In genomic region chr11:6391548-6392134, GRCh38 we compare ENCODE assay signal across 11 cellular contexts. TPM values are rescaled to one million over a fixed set of nuclear protein-coding genes. Genes with fewer than 3 reads are reported as not detected.
A peak's percentile ranks its signal among the peaks of the same experiment; 100 is the strongest.
DNase-seq lines count a peak whose midpoint lies in the region; ATAC-seq and TF ChIP-seq lines count a peak whose summit lies in the region.
"Had no signal": no experiment of that assay in that cellular context is flagged by ENCODE, and none has a peak within 500 bp of the region (broad histone marks: within the 10 kb centered on the region; RNA-seq: fewer than 3 reads in every experiment).

No MANE protein-coding gene starts in this region.

- no peak for DNase-seq in MCF 10A (ENCODE audit: unreplicated experiment)
- DNase-seq in breast epithelium (ENCODE audit: low spot score in 2 of 2): no peak
- DNase-seq in lower lobe of right lung: no peak
- no peak for DNase-seq in activated CD4-positive, CD25-positive, alpha-beta regulatory T cell treated with anti-CD3 and anti-CD28 coated beads, Interleukin-2, amount 50 U/mL, for 72 hours
- DNase-seq in NCI-H446 treated with DMSO at 0.1 percent for 48 hours (lab: John Stamatoyannopoulos, UW): no peak
- DNase-seq in NCI-H2196 treated with DMSO at 0.1 percent for 48 hours (lab: John Stamatoyannopoulos, UW; ENCODE audit: unreplicated experiment): no peak
- DNase-seq: foreskin melanocyte, NCI-H1417 treated with DMSO at 0.1 percent for 48 hours had no signal

- no peaks in the 10 kb centered on the region for H3K36me3 ChIP-seq in breast epithelium
- peaks cover 28% of the 10 kb centered on the region for H3K36me3 ChIP-seq in lower lobe of right lung
- peaks cover 20% of the 10 kb centered on the region for H3K36me3 ChIP-seq in thymus (ENCODE audit: control insufficient read depth, insufficient read depth)

- no peaks in the 10 kb centered on the region for H3K27me3 Mint-ChIP-seq in MCF 10A (ENCODE audit: insufficient read depth, unreplicated experiment)
- no peaks in the 10 kb centered on the region for H3K27me3 Mint-ChIP-seq in activated naive CD8-positive, alpha-beta T cell

- POLR2A ChIA-PET in MCF 10A (lab: Yijun Ruan, JAX): interaction anchor here (0.7 to 5.3 kb wide), 3 partner anchors 72 to 156 kb away, joined by 3 to 32 read pairs (median 3); partner anchors contain the start of genes ARFIP2, CAVIN3 and TIMM10B

- 89% methylated on average over 18 of the region's 18 CpGs for WGBS in thymus

- H3K27ac ChIP-seq in breast epithelium (no peak overlapping the region), lower lobe of right lung (peak overlapping the region; percentile 82), thymus (ENCODE audit: low read depth) (peak overlapping the region; percentile 82)

- H3K9me3 Mint-ChIP-seq in MCF 10A (ENCODE audit: unreplicated experiment): no peaks in the 10 kb centered on the region
- H3K9me3 Mint-ChIP-seq in activated naive CD8-positive, alpha-beta T cell (ENCODE audit: low read depth): no peaks in the 10 kb centered on the region

- intact Hi-C loops in MCF 10A (cut with micrococcal nuclease): loop anchor here (5.0 kb wide), 1 partner anchor 291 kb away; the partner anchor contains the start of gene MRPL17
- intact Hi-C loops in breast epithelium (cut with DNase I; ENCODE audit: low total_unique reads): no loop called here
- intact Hi-C loops in lower lobe of right lung (cut with DNase I): no loop called here

- peaks cover 29% of the 10 kb centered on the region for H3K4me1 Mint-ChIP-seq in MCF 10A (ENCODE audit: insufficient read depth, unreplicated experiment)
- peaks cover 63% of the 10 kb centered on the region for H3K4me1 Mint-ChIP-seq in activated naive CD8-positive, alpha-beta T cell (ENCODE audit: low read depth)

- H3K36me3 Mint-ChIP-seq in MCF 10A (ENCODE audit: insufficient read depth, unreplicated experiment): no peaks in the 10 kb centered on the region
- H3K36me3 Mint-ChIP-seq in activated naive CD8-positive, alpha-beta T cell: peaks cover 6% of the 10 kb centered on the region

- TF ChIP-seq CTCF in MCF 10A (IDR thresholded peaks at IDR 0.05; ENCODE audit: unreplicated experiment) (no peak), breast epithelium (IDR thresholded peaks at IDR 0.05) (no peak), lower lobe of right lung (IDR thresholded peaks at IDR 0.05) (no peak)

- TF ChIP-seq POLR2A in breast epithelium (IDR thresholded peaks at IDR 0.05): no peak

- H3K9me3 ChIP-seq in breast epithelium (no peaks in the 10 kb centered on the region), lower lobe of right lung (no peaks in the 10 kb centered on the region), thymus (ENCODE audit: control insufficient read depth) (no peaks in the 10 kb centered on the region)

- no peak for ATAC-seq in lower lobe of right lung

- H3K27ac Mint-ChIP-seq in MCF 10A (ENCODE audit: low read depth, unreplicated experiment): no peak overlapping the region
- peak overlapping the region; percentile 70 for H3K27ac Mint-ChIP-seq in activated naive CD8-positive, alpha-beta T cell

- H3K4me3 Mint-ChIP-seq in MCF 10A (ENCODE audit: unreplicated experiment): peak overlapping the region; percentile 94
- H3K4me3 Mint-ChIP-seq in activated naive CD8-positive, alpha-beta T cell: peak overlapping the region; percentile 87

- CTCF ChIA-PET in MCF 10A (lab: Yijun Ruan, JAX): interaction anchor here (0.6 to 2.5 kb wide), 5 partner anchors 12 to 617 kb away, joined by 3 to 16 read pairs (median 4); no protein-coding TSS in a partner anchor

- BruUV-seq in MCF 10A (replicated peaks; lab: Mats Ljungman, UMichigan): no TSS peak

- H3K4me3 ChIP-seq in breast epithelium (peak overlapping the region in 1 of 3 donors; percentile 86), lower lobe of right lung (peak overlapping the region; percentile 81), thymus (ENCODE audit: low read length) (peak overlapping the region; percentile 84)

- H3K27me3 ChIP-seq in breast epithelium: no peaks in the 10 kb centered on the region
- no peaks in the 10 kb centered on the region for H3K27me3 ChIP-seq in lower lobe of right lung (ENCODE audit: low read depth)
- no peaks in the 10 kb centered on the region for H3K27me3 ChIP-seq in thymus (ENCODE audit: control insufficient read depth, insufficient read depth)

- H3K4me1 ChIP-seq in breast epithelium: peaks cover 0 to 10% of the 10 kb centered on the region in 2 donors
- H3K4me1 ChIP-seq in lower lobe of right lung: peaks cover 32% of the 10 kb centered on the region
- H3K4me1 ChIP-seq in thymus (ENCODE audit: control insufficient read depth, insufficient read depth, low read length): peaks cover 23% of the 10 kb centered on the region

RNA-seq across cellular contexts. Expression of gene SMPD1, which starts 1.4 kb away (rescaled TPM):
- 15.0 and 32.2 TPM in 2 replicates for total RNA-seq in MCF 10A (2022)
- 10 to 100 TPM; 15.7 to 30.4 (median 17.3) TPM for total RNA-seq in breast epithelium
- total RNA-seq in lower lobe of right lung: 39.7 TPM
- polyA plus RNA-seq in thymus: 68.8 TPM

RNA-seq across cellular contexts. Expression of gene APBB1, which starts 27.3 kb away (rescaled TPM):
- 0.89 and 1.3 TPM in 2 replicates for total RNA-seq in MCF 10A (2022)
- total RNA-seq in breast epithelium: 10 to 100 TPM; 25.6 to 40.0 (median 36.3) TPM
- total RNA-seq in lower lobe of right lung: 37.2 TPM
- 70.6 TPM for polyA plus RNA-seq in thymus

RNA-seq across cellular contexts. Expression of gene HPX, which starts 49.1 kb away (rescaled TPM):
- total RNA-seq in MCF 10A (2022): 0.71 and 0.75 TPM in 2 replicates
- total RNA-seq in breast epithelium: 10 to 100 TPM in 2 of 3 donors, under 1 TPM in 1; 0.96 to 25.2 (median 12.9) TPM
- total RNA-seq in lower lobe of right lung: 1.7 TPM
- polyA plus RNA-seq in thymus: 1.9 TPM
- total RNA-seq: H4 had no signal

Comparison
In these comparisons a context has a peak if more than half of its experiments do, and no peak if none do; other contexts are left out.
1. RNA of gene APBB1, which starts 27.3 kb away (total RNA-seq): 37.2 TPM in lower lobe of right lung (single experiment) and 25.6 to 40.0 TPM in breast epithelium; 0.89 to 1.3 TPM in MCF 10A; every median in the first group is over 10 times any median in the second.
2. H3K27ac ChIP-seq: peak in lower lobe of right lung (single experiment) and thymus (single experiment); none in breast epithelium (0 of 2).